9 cellular contexts compared by ENCODE assay signal in genomic region chr6:27205375-27206278, GRCh38. TPM values are rescaled to one million over a fixed set of nuclear protein-coding genes. Genes with fewer than 3 reads are reported as not detected.
A peak's percentile ranks its signal among the peaks of the same experiment; 100 is the strongest.
DNase-seq lines count a peak whose midpoint lies in the region; ATAC-seq, FAIRE-seq and TF ChIP-seq lines count a peak whose summit lies in the region.
"Had no signal": no experiment of that assay in that cellular context is flagged by ENCODE, and none has a peak within 500 bp of the region (broad histone marks: within the 10 kb centered on the region; RNA-seq: fewer than 3 reads in every experiment).

No MANE protein-coding gene starts in this region.

- no peak overlapping the region for H2AFZ ChIP-seq in keratinocyte (ENCODE audit: control insufficient read depth, low read length)

- H3K9me3 Mint-ChIP-seq in activated naive CD4-positive, alpha-beta T cell treated with anti-CD3 and anti-CD28 coated beads, Interleukin-2, amount 50 U/mL, for 72 hours, result no peaks in the 10 kb centered on the region

- H3K79me2 ChIP-seq in keratinocyte (ENCODE audit: control insufficient read depth, insufficient read depth, low read length), result no peaks in the 10 kb centered on the region

- dilution Hi-C loops in keratinocyte (cut with MboI; ENCODE audit: extremely low pct_ligation_motif_present, low sequenced_read_pairs), result no loop called here

- no peak overlapping the region for H3K27ac ChIP-seq in keratinocyte (ENCODE audit: control insufficient read depth, insufficient read depth, low read length)

- peaks cover 4 to 13% of the 10 kb centered on the region in 2 donors for H3K36me3 Mint-ChIP-seq in activated naive CD4-positive, alpha-beta T cell treated with anti-CD3 and anti-CD28 coated beads, Interleukin-2, amount 50 U/mL, for 72 hours

- CTCF ChIA-PET in AG04449 (lab: Yijun Ruan, JAX), result no interaction called here

- no peak for FAIRE-seq in keratinocyte (lab: Jason Lieb, UNC)

- no peaks in the 10 kb centered on the region for H4K20me1 ChIP-seq in keratinocyte (ENCODE audit: control insufficient read depth, extremely low read depth, insufficient read depth, low read length)

- H3K4me2 ChIP-seq in keratinocyte (ENCODE audit: control insufficient read depth, extremely low read depth, insufficient read depth, low read depth, low read length), result peak overlapping the region; percentile 37

- H3K9me3 ChIP-seq in keratinocyte (ENCODE audit: control insufficient read depth, low read depth, low read length), result no peaks in the 10 kb centered on the region

- no peaks in the 10 kb centered on the region for H3K36me3 ChIP-seq in keratinocyte (ENCODE audit: control insufficient read depth in 2 of 2, extremely low read depth in 1 of 2, insufficient read depth in 2 of 2, low read length in 2 of 2)

- H3K4me1 ChIP-seq in keratinocyte (ENCODE audit: control insufficient read depth, extremely low read depth, insufficient read depth, low read length), result no peaks in the 10 kb centered on the region

- TF ChIP-seq CTCF in AG04449 (IDR thresholded peaks at IDR 0.05; ENCODE audit: insufficient read depth, low read length, missing control alignments) (no peak), keratinocyte (optimal IDR thresholded peaks at IDR 0.05 in 1 of 3, IDR thresholded peaks at IDR 0.05 in 1 of 3, conservative IDR thresholded peaks at IDR 0.05 in 1 of 3; ENCODE audit: extremely low read depth in 1 of 3, insufficient read depth in 2 of 3, low read length in 3 of 3) (no peak)

- no peak overlapping the region for H3K27ac Mint-ChIP-seq in activated naive CD4-positive, alpha-beta T cell treated with anti-CD3 and anti-CD28 coated beads, Interleukin-2, amount 50 U/mL, for 72 hours

- peak; percentile 22 to 67 for ATAC-seq in activated naive CD4-positive, alpha-beta T cell treated with anti-CD3 and anti-CD28 coated beads, Interleukin-2, amount 50 U/mL, for 72 hours
- ATAC-seq in GM21576 (IDR thresholded peaks at IDR 0.05; ENCODE audit: unreplicated experiment) (no peak), HG03571 (IDR thresholded peaks at IDR 0.05; ENCODE audit: unreplicated experiment) (no peak)

- DNase-seq in AG04449 (ENCODE audit: low read depth, low spot score) (no peak), HPDE6-E6E7 (ENCODE audit: extremely low spot score) (peak; percentile 32), keratinocyte (ENCODE audit: low read depth, low spot score) (no peak), middle frontal gyrus (ENCODE audit: extremely low spot score, low spot score) (no peak), dedifferentiated amniotic fluid mesenchymal stem cell (ENCODE audit: extremely low spot score) (no peak)
- peak in 1 of 2 donors; percentile 10 for DNase-seq in activated naive CD4-positive, alpha-beta T cell treated with anti-CD3 and anti-CD28 coated beads, Interleukin-2, amount 50 U/mL, for 72 hours (ENCODE audit: low spot score in 2 of 2)
- DNase-seq: NCI-H345 had no signal

- POLR2A ChIA-PET in AG04449 (lab: Yijun Ruan, JAX), result no interaction called here

- H3K27me3 ChIP-seq in keratinocyte (ENCODE audit: control insufficient read depth, extremely low read depth, insufficient read depth, low read length), result no peaks in the 10 kb centered on the region

- H3K9ac ChIP-seq in keratinocyte (ENCODE audit: control insufficient read depth, extremely low read depth, insufficient read depth, low read length), result no peak overlapping the region

- H3K4me3 ChIP-seq in AG04449 (ENCODE audit: low read depth, low read length) (peak overlapping the region; percentile 18), keratinocyte (ENCODE audit: control insufficient read depth in 2 of 3, extremely low read depth in 1 of 3, insufficient read depth in 2 of 3, low read depth in 1 of 3, low read length in 3 of 3) (peak overlapping the region in 1 of 3 experiments; percentile 27)

- no peaks in the 10 kb centered on the region for H3K9me1 ChIP-seq in keratinocyte (ENCODE audit: control insufficient read depth, extremely low read depth, insufficient read depth, low read length)

RNA-seq across cellular contexts. Expression of gene PRSS16, which starts 41.9 kb away (rescaled TPM):
- 1 to 10 TPM; 1.3 to 2.5 TPM for total RNA-seq in activated naive CD4-positive, alpha-beta T cell treated with anti-CD3 and anti-CD28 coated beads, Interleukin-2, amount 50 U/mL, for 72 hours
- 7.5 to 8.9 TPM (median 8.7 TPM) in 3 replicates for polyA plus RNA-seq in keratinocyte
- 1.1 TPM for polyA plus RNA-seq in keratinocyte (2011; ENCODE audit: low read depth)
- polyA plus RNA-seq in keratinocyte (2011; cell fraction: cytosol; rRNA removed), result 7.9 and 8.4 TPM in 2 replicates
- 9.1 and 9.9 TPM in 2 replicates for polyA plus RNA-seq in keratinocyte (2011; cell fraction: nucleus; rRNA removed)
- 4.3 and 5.6 TPM in 2 replicates for polyA plus RNA-seq in keratinocyte (2012; ENCODE audit: low replicate concordance)
- polyA minus RNA-seq in keratinocyte, result 4.5 to 9.8 TPM (median 5.2 TPM) in 3 replicates
- 3.5 TPM for polyA minus RNA-seq in keratinocyte (2011; cell fraction: cytosol; rRNA and poly(A)+ RNA removed)
- polyA minus RNA-seq in keratinocyte (2011; cell fraction: nucleus; rRNA and poly(A)+ RNA removed), result 2.3 and 2.4 TPM in 2 replicates

Comparison
In these comparisons a context has a peak if more than half of its experiments do, and no peak if none do; other contexts are left out.
1. ATAC-seq: peak in activated naive CD4-positive, alpha-beta T cell treated with anti-CD3 and anti-CD28 coated beads, Interleukin-2, amount 50 U/mL, for 72 hours (2 of 2); none in GM21576 (single experiment) and HG03571 (single experiment).